Comparison of ENCODE assay signal across 18 cellular contexts in the genomic region with DNA sequence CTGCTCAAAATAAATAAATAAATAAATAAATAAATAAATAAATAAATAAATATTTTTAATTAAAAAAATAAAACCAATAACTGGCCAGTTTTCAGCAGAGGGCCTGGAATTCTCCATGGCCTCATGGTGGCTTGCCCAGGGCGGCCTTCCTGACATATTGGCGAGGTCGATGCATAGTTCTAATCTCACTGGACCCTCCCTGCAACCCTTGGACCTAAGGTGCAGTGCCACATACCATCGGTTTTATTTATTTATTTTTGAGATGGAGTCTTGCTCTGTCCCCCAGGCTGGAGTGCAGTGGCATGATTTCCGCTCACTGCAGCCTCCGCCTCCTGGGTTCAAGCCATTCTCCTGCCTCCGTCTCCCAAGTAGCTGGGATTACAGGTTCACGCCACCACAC. TPM values are rescaled to one million over a fixed set of nuclear protein-coding genes. Genes with fewer than 3 reads are reported as not detected.
A peak's percentile ranks its signal among the peaks of the same experiment; 100 is the strongest.
DNase-seq lines count a peak whose midpoint lies in the region; ATAC-seq, FAIRE-seq and TF ChIP-seq lines count a peak whose summit lies in the region.
"Had no signal": no experiment of that assay in that cellular context is flagged by ENCODE, and none has a peak within 500 bp of the region (broad histone marks: within the 10 kb centered on the region; RNA-seq: fewer than 3 reads in every experiment).

No MANE protein-coding gene starts in this region.

- peak; percentile 86 for DNase-seq in small intestine
- DNase-seq in NCI-H1417 treated with DMSO at 0.1 percent for 48 hours (lab: John Stamatoyannopoulos, UW) = no peak
- no peak for DNase-seq in DMS153 (lab: John Stamatoyannopoulos, UW)
- DNase-seq: CD4-positive, alpha-beta T cell; CD8-positive, alpha-beta memory T cell; DMS 273 treated with DMSO at 0.1 percent for 48 hours; DMS79 treated with DMSO at 0.1 percent for 48 hours; H9; HFFc6 had no signal

- ATAC-seq in HG03039 (IDR thresholded peaks at IDR 0.05; ENCODE audit: unreplicated experiment) = no peak
- ATAC-seq: HCT116 had no signal

- no peaks in the 10 kb centered on the region for H3K9me3 ChIP-seq in small intestine (ENCODE audit: control insufficient read depth, low read depth)
- H3K9me3 ChIP-seq: BLaER1 had no signal

- H3K4me1 ChIP-seq in small intestine (ENCODE audit: control insufficient read depth in 2 of 2, insufficient read depth in 1 of 2, low read depth in 1 of 2, low read length in 1 of 2) = peaks cover 0 to 2% of the 10 kb centered on the region in 2 donors

- TF ChIP-seq CTCF in C4-2B (conservative IDR thresholded peaks at IDR 0.05) = no peak
- TF ChIP-seq CTCF in VCaP (conservative IDR thresholded peaks at IDR 0.05) = no peak

- no peaks in the 10 kb centered on the region for H3K27me3 ChIP-seq in small intestine (ENCODE audit: control insufficient read depth in 2 of 2, insufficient read depth in 2 of 2, low read length in 2 of 2)
- H3K27me3 ChIP-seq: BLaER1 had no signal

- WGBS in small intestine, 3 donors = 60 to 82% (median 73%) methylated on average over 8 of the region's 8 CpGs

- FAIRE-seq in small intestine (lab: Jason Lieb, UNC) = no peak
- FAIRE-seq: D721Med, G401.6, GM12892 had no signal

- no peak overlapping the region for H3K4me3 ChIP-seq in small intestine (ENCODE audit: low read depth in 1 of 2, low read length in 2 of 2)
- H3K4me3 ChIP-seq: BLaER1, GM23248 had no signal

- H3K36me3 ChIP-seq in small intestine (ENCODE audit: control insufficient read depth in 2 of 2, insufficient read depth in 2 of 2, low read length in 2 of 2) = no peaks in the 10 kb centered on the region
- H3K36me3 ChIP-seq: BLaER1 had no signal

- H3K27ac ChIP-seq in C4-2B = peak overlapping the region; percentile 70; the same call in 1 of the 2 replicates
- H3K27ac ChIP-seq in VCaP = peak overlapping the region; percentile 12; the same call in 1 of the 2 replicates
- peak overlapping the region in 1 of 2 donors; percentile 52 for H3K27ac ChIP-seq in small intestine (ENCODE audit: low read depth in 1 of 2, low read length in 1 of 2)
- H3K27ac ChIP-seq: BLaER1, GM23248 had no signal

RNA-seq across cellular contexts. Expression of gene VSIG10, which starts 3.9 kb away (rescaled TPM):
- 10 to 100 TPM; 32.8 to 89.7 (median 45.7) TPM for polyA plus RNA-seq in small intestine

RNA-seq across cellular contexts. Expression of gene PEBP1, which starts 28.2 kb away (rescaled TPM):
- polyA plus RNA-seq in small intestine = 1,000 to 10,000 TPM in 2 of 3 donors, 100 to 1,000 TPM in 1; 457 to 2,607 (median 1,131) TPM

RNA-seq across cellular contexts. Expression of gene WSB2, which starts 46.7 kb away (rescaled TPM):
- polyA plus RNA-seq in small intestine = 100 to 1,000 TPM in 2 of 3 donors, 10 to 100 TPM in 1; 47.4 to 122 (median 114) TPM
